In genomic region chr1:9801909-9802308, GRCh38 we compare ENCODE assay signal across 1 cellular context.
TF ChIP-seq lines count a peak whose summit lies in the region.

No MANE protein-coding gene starts in this region.

TF ChIP-seq in K562, 482 proteins besides CTCF, POLR2A, EP300 and RAD21:
- TF ChIP-seq RCOR1 (IDR thresholded peaks at IDR 0.05; ENCODE audit: borderline replicate concordance in 1 of 2, low read depth in 2 of 2, low read length in 2 of 2) (0 out of 4 replicates have a peak, but pooled peaks of 1 of the 2 experiments have one; percentile 20), GABPB1 (CRISPR knock-in tag; IDR thresholded peaks at IDR 0.05) (no peak), BCOR (IDR thresholded peaks at IDR 0.05) (peak; percentile 87), MCM5 (IDR thresholded peaks at IDR 0.05; ENCODE audit: low read depth) (no peak), ZNF23 (CRISPR knock-in tag; IDR thresholded peaks at IDR 0.05) (no peak), ZBED1 (IDR thresholded peaks at IDR 0.05) (no peak), ZNF347 (CRISPR knock-in tag; IDR thresholded peaks at IDR 0.05; ENCODE audit: low read depth) (no peak), WHSC1 (IDR thresholded peaks at IDR 0.05; ENCODE audit: low read length) (no peak), SMARCB1 (IDR thresholded peaks at IDR 0.05; ENCODE audit: insufficient read length, low read depth) (no peak), ARID3A (IDR thresholded peaks at IDR 0.05; ENCODE audit: borderline replicate concordance, low read depth, low read length) (no peak), USF2 (CRISPR knock-in tag; IDR thresholded peaks at IDR 0.05) (no peak), FOSL1 (tag; conservative IDR thresholded peaks at IDR 0.05) (no peak), RBM25 (IDR thresholded peaks at IDR 0.05; ENCODE audit: low read depth, low read length, severe bottlenecking) (peak; percentile 83), ATF2 (CRISPR knock-in tag; IDR thresholded peaks at IDR 0.05) (no peak), RFX7 (CRISPR knock-in tag; IDR thresholded peaks at IDR 0.05) (no peak), KDM1A (IDR thresholded peaks at IDR 0.05) (peak; percentile 55 to 61; a peak in 3 of 4 replicates), FOS (IDR thresholded peaks at IDR 0.05; ENCODE audit: extremely low read depth, insufficient read length) (no peak), HCFC1 (IDR thresholded peaks at IDR 0.05; ENCODE audit: low read depth, low read length) (no peak), RUNX1 (IDR thresholded peaks at IDR 0.05; ENCODE audit: low read depth) (no peak), CHD4 (IDR thresholded peaks at IDR 0.05; ENCODE audit: insufficient read depth, insufficient replicate concordance, low read depth, low read length, poor library complexity, severe bottlenecking) (peak; percentile 77), ZBTB17 (CRISPR knock-in tag; IDR thresholded peaks at IDR 0.05) (no peak), MITF (IDR thresholded peaks at IDR 0.05) (no peak), DIDO1 (tag; IDR thresholded peaks at IDR 0.05; ENCODE audit: low read depth) (no peak), ARID2 (IDR thresholded peaks at IDR 0.05) (no peak), SIN3A (IDR thresholded peaks at IDR 0.05; ENCODE audit: borderline replicate concordance in 2 of 2, control insufficient read depth in 1 of 2, low read depth in 2 of 2, low read length in 2 of 2) (no peak), ADNP (tag; IDR thresholded peaks at IDR 0.05) (peak; percentile 57; the same call in 1 of the 2 replicates), ESRRA (IDR thresholded peaks at IDR 0.05; ENCODE audit: borderline replicate concordance, low read depth) (no peak), SOX6 (IDR thresholded peaks at IDR 0.05) (no peak), BDP1 (IDR thresholded peaks at IDR 0.05; ENCODE audit: insufficient read depth, insufficient read length) (no peak), HEY1 (CRISPR knock-in tag; IDR thresholded peaks at IDR 0.05; ENCODE audit: borderline replicate concordance) (no peak), HBP1 (CRISPR knock-in tag; IDR thresholded peaks at IDR 0.05) (no peak), DDX20 (tag; IDR thresholded peaks at IDR 0.05; ENCODE audit: low read depth) (no peak), NKRF (IDR thresholded peaks at IDR 0.05; ENCODE audit: borderline replicate concordance) (no peak), HDAC2 (IDR thresholded peaks at IDR 0.05) (peak; percentile 81; the same call in 1 of the 2 replicates), ZNF639 (CRISPR knock-in tag; conservative IDR thresholded peaks at IDR 0.05 in 1 of 2, IDR thresholded peaks at IDR 0.05 in 1 of 2) (no peak), COPS2 (conservative IDR thresholded peaks at IDR 0.05) (no peak), PML (IDR thresholded peaks at IDR 0.05; ENCODE audit: low read length) (no peak)
